ENCODE assay signal across 11 cellular contexts in the genomic region with DNA sequence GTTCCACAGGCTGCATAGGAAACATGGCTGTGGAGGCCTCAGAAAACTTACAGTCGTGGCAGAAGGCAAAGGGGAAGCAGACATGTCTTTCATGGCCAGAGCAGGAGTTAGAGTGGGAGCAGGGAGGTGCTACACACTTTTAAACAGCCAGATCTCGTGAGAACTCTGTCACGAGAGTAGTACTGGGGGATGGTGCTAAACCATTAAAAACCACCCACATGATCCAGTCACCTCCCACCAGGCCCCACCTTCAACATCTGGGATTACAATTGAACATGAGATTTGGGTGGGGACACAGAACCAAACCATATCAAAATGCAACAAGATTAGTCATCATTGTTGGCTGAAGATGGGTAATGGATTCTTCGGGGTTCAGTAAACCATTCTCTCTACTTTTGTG.
"Had no signal": no experiment of that assay in that cellular context is flagged by ENCODE, and none has a peak within 500 bp of the region (broad histone marks: within the 10 kb centered on the region; RNA-seq: fewer than 3 reads in every experiment).

No MANE protein-coding gene starts in this region.

- H3K27ac Mint-ChIP-seq: GM23338, HFFc6 had no signal

- FAIRE-seq: H1, H54, HepG2, K562 had no signal

- H2AFZ ChIP-seq: GM23338 had no signal

- H3K4me2 ChIP-seq: GM23338 had no signal

- H3K9me3 Mint-ChIP-seq: GM23338, H9, HFFc6 had no signal

- H3K4me3 ChIP-seq: GM23338, K562 had no signal

- DNase-seq: H9, HCEC 1CT, HFFc6, IMR-90, KG1 had no signal

- H3K4me3 Mint-ChIP-seq: GM23338, H9, HFFc6 had no signal

- H3K27ac ChIP-seq: HL-60 had no signal
